ENCODE assay signal across 23 cellular contexts in the genomic region with DNA sequence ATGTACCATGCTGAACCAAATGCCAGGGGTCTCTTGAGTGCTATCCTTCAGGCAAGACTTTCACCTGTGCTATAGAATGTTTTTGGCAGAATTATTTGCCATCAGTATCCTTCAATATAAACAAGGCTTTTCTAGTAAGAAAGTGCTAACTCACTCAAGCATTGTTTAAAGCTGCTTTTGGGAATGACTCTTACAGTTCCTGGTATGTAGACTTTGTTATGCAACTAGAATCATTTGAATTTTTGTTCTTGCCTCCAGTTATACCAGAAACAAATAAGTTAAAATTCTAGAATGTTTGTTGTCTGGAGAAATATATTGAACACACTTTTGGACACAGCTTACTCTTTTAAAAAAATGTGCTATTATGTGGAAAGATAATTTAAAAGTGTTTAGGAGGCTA. TPM values are rescaled to one million over a fixed set of nuclear protein-coding genes. Genes with fewer than 3 reads are reported as not detected.
"Had no signal": no experiment of that assay in that cellular context is flagged by ENCODE, and none has a peak within 500 bp of the region (broad histone marks: within the 10 kb centered on the region; RNA-seq: fewer than 3 reads in every experiment).

No MANE protein-coding gene starts in this region.

- H3K4me3 Mint-ChIP-seq: activated T-cell treated with anti-CD3 and anti-CD28 coated beads, Interleukin-2, amount 50 U/mL, for 24 hours; activated T-helper 17 cell treated with anti-CD3 and anti-CD28 coated beads, Interleukin-2, amount 50 U/mL, for 72 hours; endodermal cell; memory B cell; natural killer cell treated with Interleukin-12 subunit alpha and Interleukin-12 subunit beta and Interleukin-15 and Interleukin-18, amount 100 ng/mL, for 72 hours had no signal

- H3K27me3 ChIP-seq: adrenal gland, ascending aorta, esophagus squamous epithelium, ovary, thyroid gland had no signal

- H3K9me3 ChIP-seq: adrenal gland, ascending aorta, esophagus squamous epithelium, ovary, psoas muscle, thyroid gland had no signal

- H3K27ac Mint-ChIP-seq: activated naive CD4-positive, alpha-beta T cell treated with anti-CD3 and anti-CD28 coated beads, Interleukin-2, amount 50 U/mL, for 72 hours; activated T-cell treated with anti-CD3 and anti-CD28 coated beads, Interleukin-2, amount 50 U/mL, for 24 hours; activated T-helper 17 cell treated with anti-CD3 and anti-CD28 coated beads, Interleukin-2, amount 50 U/mL, for 72 hours; endodermal cell; memory B cell; natural killer cell treated with Interleukin-12 subunit alpha and Interleukin-12 subunit beta and Interleukin-15 and Interleukin-18, amount 100 ng/mL, for 72 hours had no signal

- H3K4me1 ChIP-seq: adrenal gland, ascending aorta, esophagus squamous epithelium, foreskin keratinocyte, psoas muscle had no signal

- H3K27ac ChIP-seq: adrenal gland, ascending aorta, esophagus squamous epithelium, foreskin keratinocyte, ovary, psoas muscle had no signal

- H3K9me3 Mint-ChIP-seq: activated naive CD4-positive, alpha-beta T cell treated with anti-CD3 and anti-CD28 coated beads, Interleukin-2, amount 50 U/mL, for 72 hours; activated T-cell treated with anti-CD3 and anti-CD28 coated beads, Interleukin-2, amount 50 U/mL, for 24 hours; activated T-helper 17 cell treated with anti-CD3 and anti-CD28 coated beads, Interleukin-2, amount 50 U/mL, for 72 hours; endodermal cell; memory B cell; natural killer cell treated with Interleukin-12 subunit alpha and Interleukin-12 subunit beta and Interleukin-15 and Interleukin-18, amount 100 ng/mL, for 72 hours had no signal

- ATAC-seq: activated naive CD4-positive, alpha-beta T cell treated with anti-CD3 and anti-CD28 coated beads, Interleukin-2, amount 50 U/mL, for 72 hours; activated T-helper 17 cell treated with anti-CD3 and anti-CD28 coated beads, Interleukin-2, amount 50 U/mL, for 72 hours; foreskin keratinocyte; left ventricle myocardium superior; natural killer cell treated with Interleukin-12 subunit alpha and Interleukin-12 subunit beta and Interleukin-15 and Interleukin-18, amount 100 ng/mL, for 72 hours; psoas muscle; right cardiac atrium; stimulated activated naive CD8-positive, alpha-beta T cell treated with anti-CD3 and anti-CD28 coated beads, Interleukin-15, Interleukin-2, amounts not matched to agents 100 U/mL and 50 U/mL, for 24 hours had no signal

- H3K36me3 ChIP-seq: adrenal gland, ascending aorta, esophagus squamous epithelium, ovary, thyroid gland had no signal

- DNase-seq: activated CD4-positive, alpha-beta T cell treated with anti-CD3 and anti-CD28 coated beads for 1 hour; activated CD4-positive, alpha-beta T cell treated with anti-CD3 and anti-CD28 coated beads, Interleukin-2, amount 50 U/mL, for 1 hour; activated T-cell treated with anti-CD3 and anti-CD28 coated beads, Interleukin-2, amount 50 U/mL, for 24 hours; adrenal gland; central memory CD4-positive, alpha-beta T cell; endodermal cell; esophagus squamous epithelium; foreskin keratinocyte; left ventricle myocardium superior; ovary; psoas muscle; right cardiac atrium; stimulated activated CD4-positive, alpha-beta T cell treated with anti-CD3 and anti-CD28 coated beads, Interleukin-12 subunit alpha, Interleukin-12 subunit beta, amount 100 ng/mL, for 4 hours; stimulated activated CD4-positive, alpha-beta T cell treated with anti-CD3 and anti-CD28 coated beads, Interleukin-4, amount 100 ng/mL, for 4 hours; stimulated activated naive CD8-positive, alpha-beta T cell treated with anti-CD3 and anti-CD28 coated beads, Interleukin-15, Interleukin-2, amounts not matched to agents 100 U/mL and 50 U/mL, for 24 hours; substantia nigra; T-helper 9 cell; thyroid gland had no signal

- H3K4me3 ChIP-seq: adrenal gland, ascending aorta, esophagus squamous epithelium, ovary, psoas muscle, thyroid gland had no signal

- H3K36me3 Mint-ChIP-seq: activated naive CD4-positive, alpha-beta T cell treated with anti-CD3 and anti-CD28 coated beads, Interleukin-2, amount 50 U/mL, for 72 hours; memory B cell; natural killer cell treated with Interleukin-12 subunit alpha and Interleukin-12 subunit beta and Interleukin-15 and Interleukin-18, amount 100 ng/mL, for 72 hours had no signal

RNA-seq across cellular contexts. Expression of a gene that starts 39.5 kb away (rescaled TPM):
- total RNA-seq: ascending aorta, left ventricle myocardium superior had no signal
